1 cellular context compared by ENCODE assay signal in genomic region chr16:31142109-31143035, GRCh38.
TF ChIP-seq lines count a peak whose summit lies in the region.

No MANE protein-coding gene starts in this region.

TF ChIP-seq in K562, 482 proteins besides CTCF, POLR2A, EP300 and RAD21 (continued from another document and continues in another):
- peak in 1 of 2 experiments; percentile 87 for TF ChIP-seq E2F6 (IDR thresholded peaks at IDR 0.05; ENCODE audit: borderline replicate concordance in 1 of 2, extremely low read depth in 1 of 2, insufficient read depth in 1 of 2, insufficient read length in 1 of 2, low read depth in 1 of 2, low read length in 1 of 2, poor library complexity in 1 of 2, severe bottlenecking in 1 of 2)
- no peak for TF ChIP-seq ZNF408 (CRISPR knock-in tag; IDR thresholded peaks at IDR 0.05; ENCODE audit: low read depth)
- no peak for TF ChIP-seq AFF1 (IDR thresholded peaks at IDR 0.05; ENCODE audit: low read depth in 1 of 2, partially characterized antibody in 2 of 2)
- no peak for TF ChIP-seq ARHGAP35 (IDR thresholded peaks at IDR 0.05; ENCODE audit: partially characterized antibody)
- peak; percentile 89 for TF ChIP-seq SMC3 (conservative IDR thresholded peaks at IDR 0.05; ENCODE audit: insufficient read depth, low read depth, low read length)
- no peak for TF ChIP-seq ZEB2 (IDR thresholded peaks at IDR 0.05)
- no peak for TF ChIP-seq ZNF668 (CRISPR knock-in tag; IDR thresholded peaks at IDR 0.05)
- TF ChIP-seq PRPF4 (IDR thresholded peaks at IDR 0.05; ENCODE audit: insufficient read depth, low read depth, low read length, poor library complexity, severe bottlenecking), result no peak
- TF ChIP-seq MCM2 (IDR thresholded peaks at IDR 0.05; ENCODE audit: low read depth), result no peak
- TF ChIP-seq TAF9B (IDR thresholded peaks at IDR 0.05; ENCODE audit: partially characterized antibody), result no peak
- TF ChIP-seq WHSC1 (IDR thresholded peaks at IDR 0.05; ENCODE audit: low read length), result no peak
- no peak for TF ChIP-seq ZFPM2 (CRISPR knock-in tag; IDR thresholded peaks at IDR 0.05)
- TF ChIP-seq KDM1A (IDR thresholded peaks at IDR 0.05), result no peak
- TF ChIP-seq THRB (CRISPR knock-in tag; conservative IDR thresholded peaks at IDR 0.05), result no peak
- TF ChIP-seq DNMT1 (IDR thresholded peaks at IDR 0.05), result no peak
- 0 out of 2 replicates have a peak, but pooled peaks have one; percentile 43 for TF ChIP-seq PHF21A (IDR thresholded peaks at IDR 0.05; ENCODE audit: borderline replicate concordance, low read depth)
- TF ChIP-seq MNT (conservative IDR thresholded peaks at IDR 0.05), result peak; percentile 87 to 94
- TF ChIP-seq ILK (tag; IDR thresholded peaks at IDR 0.05; ENCODE audit: borderline replicate concordance, low read depth), result no peak
- no peak for TF ChIP-seq ZFP1 (CRISPR knock-in tag; IDR thresholded peaks at IDR 0.05)
- no peak for TF ChIP-seq ZNF79 (CRISPR knock-in tag; IDR thresholded peaks at IDR 0.05; ENCODE audit: low read depth)
- no peak for TF ChIP-seq ZNF41 (CRISPR knock-in tag; conservative IDR thresholded peaks at IDR 0.05)
- TF ChIP-seq MXI1 (IDR thresholded peaks at IDR 0.05; ENCODE audit: low read depth, low read length), result 0 out of 2 replicates have a peak, but pooled peaks have one; percentile 31
- no peak for TF ChIP-seq ZNF507 (tag; conservative IDR thresholded peaks at IDR 0.05)
- no peak for TF ChIP-seq KLF6 (CRISPR knock-in tag; IDR thresholded peaks at IDR 0.05; ENCODE audit: borderline replicate concordance)
- no peak for TF ChIP-seq ETV1 (tag; conservative IDR thresholded peaks at IDR 0.05; ENCODE audit: low read depth)
- TF ChIP-seq ATF1 (CRISPR knock-in tag; IDR thresholded peaks at IDR 0.05), result no peak
- peak; percentile 7; the same call in 1 of the 2 replicates for TF ChIP-seq ATF1 (tag; IDR thresholded peaks at IDR 0.05)
- TF ChIP-seq TARDBP (IDR thresholded peaks at IDR 0.05), result peak; percentile 52; the same call in 1 of the 2 replicates
- no peak for TF ChIP-seq ZBTB40 (IDR thresholded peaks at IDR 0.05)
- TF ChIP-seq ZBTB40 (CRISPR knock-in tag; IDR thresholded peaks at IDR 0.05), result no peak
- no peak for TF ChIP-seq HMGXB4 (CRISPR knock-in tag; IDR thresholded peaks at IDR 0.05)
- TF ChIP-seq PBX2 (CRISPR knock-in tag; IDR thresholded peaks at IDR 0.05; ENCODE audit: low read depth), result no peak
- TF ChIP-seq PBX2 (tag; conservative IDR thresholded peaks at IDR 0.05; ENCODE audit: low read depth), result no peak
- TF ChIP-seq ZNF146 (CRISPR knock-in tag; IDR thresholded peaks at IDR 0.05; ENCODE audit: unreplicated experiment), result no peak
- peak in 1 of 2 experiments; percentile 14; a peak in 1 of 4 replicates for TF ChIP-seq TBL1XR1 (IDR thresholded peaks at IDR 0.05; ENCODE audit: low read length in 2 of 2)
- no peak for TF ChIP-seq THAP7 (CRISPR knock-in tag; IDR thresholded peaks at IDR 0.05)
- TF ChIP-seq SRF (CRISPR knock-in tag; IDR thresholded peaks at IDR 0.05), result no peak
- TF ChIP-seq SIX5 (IDR thresholded peaks at IDR 0.05; ENCODE audit: borderline replicate concordance in 1 of 2, insufficient read depth in 1 of 2, low read depth in 1 of 2, low read length in 2 of 2), result no peak
- TF ChIP-seq MYNN (IDR thresholded peaks at IDR 0.05), result peak; percentile 97
- TF ChIP-seq MYNN (CRISPR knock-in tag; IDR thresholded peaks at IDR 0.05), result no peak
- no peak for TF ChIP-seq ZZZ3 (IDR thresholded peaks at IDR 0.05)
- no peak for TF ChIP-seq ZNF551 (CRISPR knock-in tag; IDR thresholded peaks at IDR 0.05)
